ENCODE assay signal across 1 cellular context in the genomic region with DNA sequence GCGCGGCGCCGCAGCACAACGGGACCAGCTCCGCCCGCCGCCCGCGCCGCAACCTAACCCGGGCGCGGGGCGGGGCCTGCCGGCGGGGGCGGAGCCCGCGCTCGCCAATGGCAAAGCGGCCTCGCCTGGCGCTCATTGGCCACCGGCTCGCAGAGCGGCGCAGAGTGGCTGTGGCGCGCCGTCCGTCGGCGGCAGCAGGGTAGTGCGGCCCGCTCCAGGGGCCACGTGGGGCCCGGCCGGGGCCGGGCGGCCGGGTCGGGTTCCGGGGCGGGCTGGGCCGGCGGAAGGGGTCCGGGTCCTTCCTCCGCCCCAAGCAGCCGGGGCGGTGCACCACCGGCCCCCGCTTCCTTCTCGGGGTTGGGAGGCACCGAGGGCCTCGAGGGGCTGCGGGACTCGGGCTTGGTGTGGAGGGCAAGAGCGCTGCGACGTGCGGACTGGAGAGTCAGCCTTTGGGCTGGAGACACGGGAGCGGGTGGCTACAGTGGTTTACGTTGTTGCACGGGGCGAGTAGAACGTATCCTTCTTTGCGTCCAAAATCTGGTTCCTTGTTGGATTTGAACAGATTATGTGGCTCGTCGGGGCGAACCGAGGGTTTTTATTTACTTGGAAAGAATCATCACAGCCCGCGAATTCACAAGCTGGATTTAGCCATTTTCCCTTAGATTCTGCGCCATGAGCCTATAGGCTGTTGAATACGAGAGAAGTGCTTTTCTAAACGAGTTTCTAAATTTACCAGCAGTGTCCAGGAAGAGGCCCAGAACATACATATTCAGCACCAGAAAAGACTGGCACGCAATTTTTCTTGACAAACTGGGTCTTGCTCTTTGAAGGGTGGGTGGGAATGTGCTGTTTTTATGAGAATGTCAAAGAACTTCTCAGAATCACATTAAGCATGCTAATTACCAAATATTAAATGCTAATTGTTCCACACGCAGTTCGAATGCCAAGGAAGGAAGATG.
TF ChIP-seq lines count a peak whose summit lies in the region.

A gene (minus strand): TSS at position 29 of the 959 bp plus-strand sequence. CDS start 75 bp downstream, outside the sequence.

TF ChIP-seq in GM12878, 131 proteins besides CTCF, POLR2A, EP300 and RAD21 (continued from another document and continues in another):
- TF ChIP-seq, protein P1, sequence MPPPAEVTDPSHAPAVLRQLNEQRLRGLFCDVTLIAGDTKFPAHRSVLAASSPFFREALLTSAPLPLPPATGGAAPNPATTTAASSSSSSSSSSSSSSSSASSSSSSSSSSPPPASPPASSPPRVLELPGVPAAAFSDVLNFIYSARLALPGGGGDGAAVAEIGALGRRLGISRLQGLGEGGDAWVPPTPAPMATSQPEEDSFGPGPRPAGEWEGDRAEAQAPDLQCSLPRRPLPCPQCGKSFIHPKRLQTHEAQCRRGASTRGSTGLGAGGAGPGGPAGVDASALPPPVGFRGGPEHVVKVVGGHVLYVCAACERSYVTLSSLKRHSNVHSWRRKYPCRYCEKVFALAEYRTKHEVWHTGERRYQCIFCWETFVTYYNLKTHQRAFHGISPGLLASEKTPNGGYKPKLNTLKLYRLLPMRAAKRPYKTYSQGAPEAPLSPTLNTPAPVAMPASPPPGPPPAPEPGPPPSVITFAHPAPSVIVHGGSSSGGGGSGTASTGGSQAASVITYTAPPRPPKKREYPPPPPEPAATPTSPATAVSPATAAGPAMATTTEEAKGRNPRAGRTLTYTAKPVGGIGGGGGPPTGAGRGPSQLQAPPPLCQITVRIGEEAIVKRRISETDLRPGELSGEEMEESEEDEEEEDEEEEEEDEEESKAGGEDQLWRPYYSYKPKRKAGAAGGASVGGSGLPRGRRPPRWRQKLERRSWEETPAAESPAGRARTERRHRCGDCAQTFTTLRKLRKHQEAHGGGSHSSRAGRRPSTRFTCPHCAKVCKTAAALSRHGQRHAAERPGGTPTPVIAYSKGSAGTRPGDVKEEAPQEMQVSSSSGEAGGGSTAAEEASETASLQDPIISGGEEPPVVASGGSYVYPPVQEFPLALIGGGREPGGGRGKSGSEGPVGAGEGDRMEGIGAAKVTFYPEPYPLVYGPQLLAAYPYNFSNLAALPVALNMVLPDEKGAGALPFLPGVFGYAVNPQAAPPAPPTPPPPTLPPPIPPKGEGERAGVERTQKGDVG (CRISPR knock-in tag; IDR thresholded peaks at IDR 0.05), result no peak
- TF ChIP-seq TCF3 (IDR thresholded peaks at IDR 0.05; ENCODE audit: borderline replicate concordance, insufficient read depth, low read depth, low read length), result no peak
- TF ChIP-seq RELA (IDR thresholded peaks at IDR 0.05; ENCODE audit: borderline replicate concordance, partially characterized antibody), result peak; percentile 47
- TF ChIP-seq YY1 (IDR thresholded peaks at IDR 0.05; ENCODE audit: low read depth, low read length), result peak; percentile 23
- TF ChIP-seq ATF7 (IDR thresholded peaks at IDR 0.05; ENCODE audit: low read depth), result no peak
- TF ChIP-seq, protein P2, sequence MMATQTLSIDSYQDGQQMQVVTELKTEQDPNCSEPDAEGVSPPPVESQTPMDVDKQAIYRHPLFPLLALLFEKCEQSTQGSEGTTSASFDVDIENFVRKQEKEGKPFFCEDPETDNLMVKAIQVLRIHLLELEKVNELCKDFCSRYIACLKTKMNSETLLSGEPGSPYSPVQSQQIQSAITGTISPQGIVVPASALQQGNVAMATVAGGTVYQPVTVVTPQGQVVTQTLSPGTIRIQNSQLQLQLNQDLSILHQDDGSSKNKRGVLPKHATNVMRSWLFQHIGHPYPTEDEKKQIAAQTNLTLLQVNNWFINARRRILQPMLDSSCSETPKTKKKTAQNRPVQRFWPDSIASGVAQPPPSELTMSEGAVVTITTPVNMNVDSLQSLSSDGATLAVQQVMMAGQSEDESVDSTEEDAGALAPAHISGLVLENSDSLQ (IDR thresholded peaks at IDR 0.05), result no peak
- no peak for TF ChIP-seq JUND (IDR thresholded peaks at IDR 0.05; ENCODE audit: low read depth, low read length)
- TF ChIP-seq BHLHE40 (IDR thresholded peaks at IDR 0.05; ENCODE audit: borderline replicate concordance in 1 of 2, low read depth in 2 of 2, low read length in 1 of 2), result peak in 1 of 2 experiments; percentile 51; a peak in 2 of 4 replicates
- TF ChIP-seq, protein P3, sequence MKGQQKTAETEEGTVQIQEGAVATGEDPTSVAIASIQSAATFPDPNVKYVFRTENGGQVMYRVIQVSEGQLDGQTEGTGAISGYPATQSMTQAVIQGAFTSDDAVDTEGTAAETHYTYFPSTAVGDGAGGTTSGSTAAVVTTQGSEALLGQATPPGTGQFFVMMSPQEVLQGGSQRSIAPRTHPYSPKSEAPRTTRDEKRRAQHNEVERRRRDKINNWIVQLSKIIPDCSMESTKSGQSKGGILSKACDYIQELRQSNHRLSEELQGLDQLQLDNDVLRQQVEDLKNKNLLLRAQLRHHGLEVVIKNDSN (IDR thresholded peaks at IDR 0.05; ENCODE audit: borderline replicate concordance, extremely low read length, insufficient read depth, low read depth, low read length), result peak; percentile 85
- no peak for TF ChIP-seq LARP7 (IDR thresholded peaks at IDR 0.05)
- no peak for TF ChIP-seq MYB (IDR thresholded peaks at IDR 0.05; ENCODE audit: borderline replicate concordance, low read depth, low read length)
- TF ChIP-seq RB1 (IDR thresholded peaks at IDR 0.05; ENCODE audit: borderline replicate concordance), result 0 out of 2 replicates have a peak, but pooled peaks have one; percentile 24
- no peak for TF ChIP-seq ETV6 (conservative IDR thresholded peaks at IDR 0.05 in 1 of 2, IDR thresholded peaks at IDR 0.05 in 1 of 2; ENCODE audit: borderline replicate concordance in 1 of 2, low read depth in 1 of 2)
- TF ChIP-seq CBFB (IDR thresholded peaks at IDR 0.05; ENCODE audit: low read depth), result no peak
- TF ChIP-seq, protein P4, sequence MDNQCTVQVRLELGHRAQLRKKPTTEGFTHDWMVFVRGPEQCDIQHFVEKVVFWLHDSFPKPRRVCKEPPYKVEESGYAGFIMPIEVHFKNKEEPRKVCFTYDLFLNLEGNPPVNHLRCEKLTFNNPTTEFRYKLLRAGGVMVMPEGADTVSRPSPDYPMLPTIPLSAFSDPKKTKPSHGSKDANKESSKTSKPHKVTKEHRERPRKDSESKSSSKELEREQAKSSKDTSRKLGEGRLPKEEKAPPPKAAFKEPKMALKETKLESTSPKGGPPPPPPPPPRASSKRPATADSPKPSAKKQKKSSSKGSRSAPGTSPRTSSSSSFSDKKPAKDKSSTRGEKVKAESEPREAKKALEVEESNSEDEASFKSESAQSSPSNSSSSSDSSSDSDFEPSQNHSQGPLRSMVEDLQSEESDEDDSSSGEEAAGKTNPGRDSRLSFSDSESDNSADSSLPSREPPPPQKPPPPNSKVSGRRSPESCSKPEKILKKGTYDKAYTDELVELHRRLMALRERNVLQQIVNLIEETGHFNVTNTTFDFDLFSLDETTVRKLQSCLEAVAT (IDR thresholded peaks at IDR 0.05), result no peak
- no peak for TF ChIP-seq RFX5 (IDR thresholded peaks at IDR 0.05; ENCODE audit: low read depth, low read length)
- TF ChIP-seq TAF1 (IDR thresholded peaks at IDR 0.05; ENCODE audit: borderline replicate concordance, low read depth, low read length), result peak; percentile 62; the same call in 1 of the 2 replicates
- TF ChIP-seq, protein P5, sequence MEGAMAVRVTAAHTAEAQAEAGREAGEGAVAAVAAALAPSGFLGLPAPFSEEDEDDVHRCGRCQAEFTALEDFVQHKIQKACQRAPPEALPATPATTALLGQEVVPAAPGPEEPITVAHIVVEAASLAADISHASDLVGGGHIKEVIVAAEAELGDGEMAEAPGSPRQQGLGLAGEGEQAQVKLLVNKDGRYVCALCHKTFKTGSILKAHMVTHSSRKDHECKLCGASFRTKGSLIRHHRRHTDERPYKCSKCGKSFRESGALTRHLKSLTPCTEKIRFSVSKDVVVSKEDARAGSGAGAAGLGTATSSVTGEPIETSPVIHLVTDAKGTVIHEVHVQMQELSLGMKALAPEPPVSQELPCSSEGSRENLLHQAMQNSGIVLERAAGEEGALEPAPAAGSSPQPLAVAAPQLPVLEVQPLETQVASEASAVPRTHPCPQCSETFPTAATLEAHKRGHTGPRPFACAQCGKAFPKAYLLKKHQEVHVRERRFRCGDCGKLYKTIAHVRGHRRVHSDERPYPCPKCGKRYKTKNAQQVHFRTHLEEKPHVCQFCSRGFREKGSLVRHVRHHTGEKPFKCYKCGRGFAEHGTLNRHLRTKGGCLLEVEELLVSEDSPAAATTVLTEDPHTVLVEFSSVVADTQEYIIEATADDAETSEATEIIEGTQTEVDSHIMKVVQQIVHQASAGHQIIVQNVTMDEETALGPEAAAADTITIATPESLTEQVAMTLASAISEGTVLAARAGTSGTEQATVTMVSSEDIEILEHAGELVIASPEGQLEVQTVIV (IDR thresholded peaks at IDR 0.05; ENCODE audit: borderline replicate concordance, partially characterized antibody), result no peak
- TF ChIP-seq, protein P6, sequence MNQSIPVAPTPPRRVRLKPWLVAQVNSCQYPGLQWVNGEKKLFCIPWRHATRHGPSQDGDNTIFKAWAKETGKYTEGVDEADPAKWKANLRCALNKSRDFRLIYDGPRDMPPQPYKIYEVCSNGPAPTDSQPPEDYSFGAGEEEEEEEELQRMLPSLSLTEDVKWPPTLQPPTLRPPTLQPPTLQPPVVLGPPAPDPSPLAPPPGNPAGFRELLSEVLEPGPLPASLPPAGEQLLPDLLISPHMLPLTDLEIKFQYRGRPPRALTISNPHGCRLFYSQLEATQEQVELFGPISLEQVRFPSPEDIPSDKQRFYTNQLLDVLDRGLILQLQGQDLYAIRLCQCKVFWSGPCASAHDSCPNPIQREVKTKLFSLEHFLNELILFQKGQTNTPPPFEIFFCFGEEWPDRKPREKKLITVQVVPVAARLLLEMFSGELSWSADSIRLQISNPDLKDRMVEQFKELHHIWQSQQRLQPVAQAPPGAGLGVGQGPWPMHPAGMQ (IDR thresholded peaks at IDR 0.05; ENCODE audit: borderline replicate concordance), result no peak
- TF ChIP-seq POLR2AphosphoS2 (IDR thresholded peaks at IDR 0.05; ENCODE audit: low read depth, low read length), result no peak
- TF ChIP-seq BMI1 (IDR thresholded peaks at IDR 0.05; ENCODE audit: borderline replicate concordance), result no peak
- TF ChIP-seq ZBED1 (IDR thresholded peaks at IDR 0.05; ENCODE audit: borderline replicate concordance), result no peak
- no peak for TF ChIP-seq MTA2 (IDR thresholded peaks at IDR 0.05; ENCODE audit: low read depth)
- TF ChIP-seq ZZZ3 (IDR thresholded peaks at IDR 0.05; ENCODE audit: control insufficient read depth, insufficient read length, low read depth), result no peak
- peak; percentile 32; the same call in 1 of the 2 replicates for TF ChIP-seq ZNF207 (IDR thresholded peaks at IDR 0.05; ENCODE audit: borderline replicate concordance)
- TF ChIP-seq POLR2AphosphoS5 (IDR thresholded peaks at IDR 0.05; ENCODE audit: low read length), result peak; percentile 56
- TF ChIP-seq, protein P7, sequence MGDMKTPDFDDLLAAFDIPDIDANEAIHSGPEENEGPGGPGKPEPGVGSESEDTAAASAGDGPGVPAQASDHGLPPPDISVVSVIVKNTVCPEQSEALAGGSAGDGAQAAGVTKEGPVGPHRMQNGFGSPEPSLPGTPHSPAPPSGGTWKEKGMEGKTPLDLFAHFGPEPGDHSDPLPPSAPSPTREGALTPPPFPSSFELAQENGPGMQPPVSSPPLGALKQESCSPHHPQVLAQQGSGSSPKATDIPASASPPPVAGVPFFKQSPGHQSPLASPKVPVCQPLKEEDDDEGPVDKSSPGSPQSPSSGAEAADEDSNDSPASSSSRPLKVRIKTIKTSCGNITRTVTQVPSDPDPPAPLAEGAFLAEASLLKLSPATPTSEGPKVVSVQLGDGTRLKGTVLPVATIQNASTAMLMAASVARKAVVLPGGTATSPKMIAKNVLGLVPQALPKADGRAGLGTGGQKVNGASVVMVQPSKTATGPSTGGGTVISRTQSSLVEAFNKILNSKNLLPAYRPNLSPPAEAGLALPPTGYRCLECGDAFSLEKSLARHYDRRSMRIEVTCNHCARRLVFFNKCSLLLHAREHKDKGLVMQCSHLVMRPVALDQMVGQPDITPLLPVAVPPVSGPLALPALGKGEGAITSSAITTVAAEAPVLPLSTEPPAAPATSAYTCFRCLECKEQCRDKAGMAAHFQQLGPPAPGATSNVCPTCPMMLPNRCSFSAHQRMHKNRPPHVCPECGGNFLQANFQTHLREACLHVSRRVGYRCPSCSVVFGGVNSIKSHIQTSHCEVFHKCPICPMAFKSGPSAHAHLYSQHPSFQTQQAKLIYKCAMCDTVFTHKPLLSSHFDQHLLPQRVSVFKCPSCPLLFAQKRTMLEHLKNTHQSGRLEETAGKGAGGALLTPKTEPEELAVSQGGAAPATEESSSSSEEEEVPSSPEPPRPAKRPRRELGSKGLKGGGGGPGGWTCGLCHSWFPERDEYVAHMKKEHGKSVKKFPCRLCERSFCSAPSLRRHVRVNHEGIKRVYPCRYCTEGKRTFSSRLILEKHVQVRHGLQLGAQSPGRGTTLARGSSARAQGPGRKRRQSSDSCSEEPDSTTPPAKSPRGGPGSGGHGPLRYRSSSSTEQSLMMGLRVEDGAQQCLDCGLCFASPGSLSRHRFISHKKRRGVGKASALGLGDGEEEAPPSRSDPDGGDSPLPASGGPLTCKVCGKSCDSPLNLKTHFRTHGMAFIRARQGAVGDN (IDR thresholded peaks at IDR 0.05), result peak; percentile 76
- TF ChIP-seq, protein P8, sequence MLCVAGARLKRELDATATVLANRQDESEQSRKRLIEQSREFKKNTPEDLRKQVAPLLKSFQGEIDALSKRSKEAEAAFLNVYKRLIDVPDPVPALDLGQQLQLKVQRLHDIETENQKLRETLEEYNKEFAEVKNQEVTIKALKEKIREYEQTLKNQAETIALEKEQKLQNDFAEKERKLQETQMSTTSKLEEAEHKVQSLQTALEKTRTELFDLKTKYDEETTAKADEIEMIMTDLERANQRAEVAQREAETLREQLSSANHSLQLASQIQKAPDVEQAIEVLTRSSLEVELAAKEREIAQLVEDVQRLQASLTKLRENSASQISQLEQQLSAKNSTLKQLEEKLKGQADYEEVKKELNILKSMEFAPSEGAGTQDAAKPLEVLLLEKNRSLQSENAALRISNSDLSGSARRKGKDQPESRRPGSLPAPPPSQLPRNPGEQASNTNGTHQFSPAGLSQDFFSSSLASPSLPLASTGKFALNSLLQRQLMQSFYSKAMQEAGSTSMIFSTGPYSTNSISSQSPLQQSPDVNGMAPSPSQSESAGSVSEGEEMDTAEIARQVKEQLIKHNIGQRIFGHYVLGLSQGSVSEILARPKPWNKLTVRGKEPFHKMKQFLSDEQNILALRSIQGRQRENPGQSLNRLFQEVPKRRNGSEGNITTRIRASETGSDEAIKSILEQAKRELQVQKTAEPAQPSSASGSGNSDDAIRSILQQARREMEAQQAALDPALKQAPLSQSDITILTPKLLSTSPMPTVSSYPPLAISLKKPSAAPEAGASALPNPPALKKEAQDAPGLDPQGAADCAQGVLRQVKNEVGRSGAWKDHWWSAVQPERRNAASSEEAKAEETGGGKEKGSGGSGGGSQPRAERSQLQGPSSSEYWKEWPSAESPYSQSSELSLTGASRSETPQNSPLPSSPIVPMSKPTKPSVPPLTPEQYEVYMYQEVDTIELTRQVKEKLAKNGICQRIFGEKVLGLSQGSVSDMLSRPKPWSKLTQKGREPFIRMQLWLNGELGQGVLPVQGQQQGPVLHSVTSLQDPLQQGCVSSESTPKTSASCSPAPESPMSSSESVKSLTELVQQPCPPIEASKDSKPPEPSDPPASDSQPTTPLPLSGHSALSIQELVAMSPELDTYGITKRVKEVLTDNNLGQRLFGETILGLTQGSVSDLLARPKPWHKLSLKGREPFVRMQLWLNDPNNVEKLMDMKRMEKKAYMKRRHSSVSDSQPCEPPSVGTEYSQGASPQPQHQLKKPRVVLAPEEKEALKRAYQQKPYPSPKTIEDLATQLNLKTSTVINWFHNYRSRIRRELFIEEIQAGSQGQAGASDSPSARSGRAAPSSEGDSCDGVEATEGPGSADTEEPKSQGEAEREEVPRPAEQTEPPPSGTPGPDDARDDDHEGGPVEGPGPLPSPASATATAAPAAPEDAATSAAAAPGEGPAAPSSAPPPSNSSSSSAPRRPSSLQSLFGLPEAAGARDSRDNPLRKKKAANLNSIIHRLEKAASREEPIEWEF (IDR thresholded peaks at IDR 0.05; ENCODE audit: insufficient replicate concordance, low read depth, low read length), result no peak
- peak; percentile 64 for TF ChIP-seq CREB1 (IDR thresholded peaks at IDR 0.05; ENCODE audit: low read depth)
- TF ChIP-seq POU2F2 (IDR thresholded peaks at IDR 0.05; ENCODE audit: borderline replicate concordance, low read depth, low read length), result 0 out of 3 replicates have a peak, but pooled peaks have one; percentile 6
- no peak for TF ChIP-seq HDGF (IDR thresholded peaks at IDR 0.05)
